11 cellular contexts compared by ENCODE assay signal in genomic region chr17:31308372-31308905, GRCh38. TPM values are rescaled to one million over a fixed set of nuclear protein-coding genes. Genes with fewer than 3 reads are reported as not detected.
DNase-seq lines count a peak whose midpoint lies in the region; ATAC-seq and TF ChIP-seq lines count a peak whose summit lies in the region.
"Had no signal": no experiment of that assay in that cellular context is flagged by ENCODE, and none has a peak within 500 bp of the region (broad histone marks: within the 10 kb centered on the region; RNA-seq: fewer than 3 reads in every experiment).

No MANE protein-coding gene starts in this region.

- H3K27me3 ChIP-seq in OCI-LY1 (ENCODE audit: insufficient read depth, low read length) (no peaks in the 10 kb centered on the region), adrenal gland (no peaks in the 10 kb centered on the region)

- peaks cover 5% of the 10 kb centered on the region; the same call in 1 of the 2 replicates for H3F3A ChIP-seq in OCI-LY1 (ENCODE audit: insufficient read depth, low read length)

- peak overlapping the region; percentile 83 to 95 for H3K4me3 Mint-ChIP-seq in effector memory CD8-positive, alpha-beta T cell

- peak overlapping the region; percentile 58 for H3K4me3 ChIP-seq in OCI-LY1 (ENCODE audit: low read depth, low read length, poor library complexity, severe bottlenecking)
- no peak overlapping the region for H3K4me3 ChIP-seq in adrenal gland
- H3K4me3 ChIP-seq: smooth muscle cell had no signal

- no peak for TF ChIP-seq CTCF in OCI-LY1 (IDR thresholded peaks at IDR 0.05; ENCODE audit: low read length)
- no peak for TF ChIP-seq CTCF in adrenal gland (IDR thresholded peaks at IDR 0.05)

- peaks cover 32 to 68% of the 10 kb centered on the region in 2 donors for H3K4me1 Mint-ChIP-seq in effector memory CD8-positive, alpha-beta T cell (ENCODE audit: low read depth in 2 of 2)

- no peak overlapping the region for H2AFZ ChIP-seq in OCI-LY1 (ENCODE audit: low read length)

- WGBS in adrenal gland, 4 donors, result 76 to 84% (median 83%) methylated on average over 4 of the region's 4 CpGs

- peak overlapping the region; percentile 80 to 92 for H3K27ac Mint-ChIP-seq in effector memory CD8-positive, alpha-beta T cell

- H3K27me3 Mint-ChIP-seq in effector memory CD8-positive, alpha-beta T cell, result no peaks in the 10 kb centered on the region

- no peaks in the 10 kb centered on the region for H3K9me2 ChIP-seq in OCI-LY1 (ENCODE audit: low read depth, low read length)

- no peaks in the 10 kb centered on the region for H3K9me3 Mint-ChIP-seq in effector memory CD8-positive, alpha-beta T cell

- intact Hi-C loops in left ventricle myocardium superior (cut with micrococcal nuclease) (no loop called here), Right ventricle myocardium inferior (cut with DNase I) (no loop called here), adrenal gland (cut with DNase I) (no loop called here)

- no peak for DNase-seq in left ventricle myocardium superior
- no peak for DNase-seq in Right ventricle myocardium inferior (ENCODE audit: missing footprints)
- DNase-seq in effector memory CD8-positive, alpha-beta T cell, result no peak
- DNase-seq in NCI-H1930 (lab: John Stamatoyannopoulos, UW), result no peak
- no peak for DNase-seq in left lobe of liver (ENCODE audit: low spot score)
- DNase-seq in adrenal gland, result no peak
- DNase-seq: NCI-H510A treated with DMSO at 0.1 percent for 48 hours had no signal

- H3K4me1 ChIP-seq in OCI-LY1 (ENCODE audit: insufficient read depth, low read length, severe bottlenecking), result peaks cover 50% of the 10 kb centered on the region
- no peaks in the 10 kb centered on the region for H3K4me1 ChIP-seq in adrenal gland (replicated peaks in 1 of 2)

- peaks cover 44% of the 10 kb centered on the region for H3K36me3 ChIP-seq in OCI-LY1 (ENCODE audit: insufficient read depth, low read length)
- H3K36me3 ChIP-seq in adrenal gland (replicated peaks in 1 of 2), result no peaks in the 10 kb centered on the region

- H4K20me1 ChIP-seq in OCI-LY1 (ENCODE audit: insufficient read depth, low read length), result no peaks in the 10 kb centered on the region

- peaks cover 39% of the 10 kb centered on the region for H3K79me2 ChIP-seq in OCI-LY1 (ENCODE audit: insufficient read depth, low read length)

- H3K9me3 ChIP-seq in OCI-LY1 (ENCODE audit: low read length) (no peaks in the 10 kb centered on the region), adrenal gland (replicated peaks in 1 of 3) (no peaks in the 10 kb centered on the region)

- H3K27ac ChIP-seq in OCI-LY1 (ENCODE audit: low read depth, low read length, poor library complexity, severe bottlenecking) (peak overlapping the region; percentile 98), adrenal gland (no peak overlapping the region)
- H3K27ac ChIP-seq: VCaP had no signal

- peak; percentile 32 for ATAC-seq in left ventricle myocardium superior
- ATAC-seq in Right ventricle myocardium inferior, result no peak
- peak; percentile 23 for ATAC-seq in effector memory CD8-positive, alpha-beta T cell (replicated peaks)
- ATAC-seq in left lobe of liver, result no peak
- no peak for ATAC-seq in HG03097 (IDR thresholded peaks at IDR 0.05; ENCODE audit: low FRiP score, unreplicated experiment)

- TF ChIP-seq POLR2A in adrenal gland (IDR thresholded peaks at IDR 0.05), result no peak

- peaks cover 44% of the 10 kb centered on the region for H3K36me3 Mint-ChIP-seq in effector memory CD8-positive, alpha-beta T cell (ENCODE audit: insufficient read depth)

- peak overlapping the region; percentile 82 for H3K9ac ChIP-seq in OCI-LY1 (ENCODE audit: low read length)

- H3K4me2 ChIP-seq in OCI-LY1 (ENCODE audit: low read length), result peak overlapping the region; percentile 91
- H3K4me2 ChIP-seq: smooth muscle cell had no signal

RNA-seq across cellular contexts. Expression of gene EVI2B, which starts 5.4 kb away (rescaled TPM):
- total RNA-seq in left ventricle myocardium superior, result 4.4 TPM
- 2.9 TPM for total RNA-seq in Right ventricle myocardium inferior
- 2.0 TPM for total RNA-seq in left lobe of liver
- total RNA-seq in adrenal gland, result 10 to 100 TPM in 4 of 8 donors, 1 to 10 TPM in 4; 3.6 to 16.7 (median 8.9) TPM
- 10 to 100 TPM in 1 of 3 donors, 1 to 10 TPM in 2; 2.4 to 11.1 (median 7.6) TPM for polyA plus RNA-seq in adrenal gland
- total RNA-seq: smooth muscle cell had no signal
- polyA plus RNA-seq: smooth muscle cell had no signal

RNA-seq across cellular contexts. Expression of gene OMG, which starts 11.4 kb away (rescaled TPM):
- total RNA-seq in left ventricle myocardium superior, result 0.32 TPM
- total RNA-seq in Right ventricle myocardium inferior, result not detected
- 0.38 TPM for total RNA-seq in left lobe of liver
- under 1 TPM in 2 of 8 donors, not detected in 6; 0.20 to 0.28 TPM for total RNA-seq in adrenal gland
- under 1 TPM; 0.48 to 0.54 (median 0.49) TPM for polyA plus RNA-seq in adrenal gland
- total RNA-seq: smooth muscle cell had no signal

RNA-seq across cellular contexts. Expression of gene EVI2A, which starts 13.0 kb away (rescaled TPM):
- total RNA-seq in left ventricle myocardium superior (2.9 TPM), Right ventricle myocardium inferior (3.0 TPM), left lobe of liver (0.63 TPM), adrenal gland (10 to 100 TPM in 1 of 8 donors, 1 to 10 TPM in 7; 3.3 to 17.7 (median 6.0) TPM)
- polyA plus RNA-seq in adrenal gland, result 1 to 10 TPM; 3.7 to 8.7 (median 4.5) TPM
- total RNA-seq: smooth muscle cell had no signal

Comparison
In these comparisons a context has a peak if more than half of its experiments do, and no peak if none do; other contexts are left out.
1. ATAC-seq: peak in left ventricle myocardium superior (single experiment) and effector memory CD8-positive, alpha-beta T cell (single experiment); none in Right ventricle myocardium inferior (single experiment), left lobe of liver (single experiment) and HG03097 (single experiment).